In genomic region chr1:26694597-26695416, GRCh38 we compare ENCODE assay signal across 8 cellular contexts. TPM values are rescaled to one million over a fixed set of nuclear protein-coding genes. Genes with fewer than 3 reads are reported as not detected.
A peak's percentile ranks its signal among the peaks of the same experiment; 100 is the strongest.
DNase-seq lines count a peak whose midpoint lies in the region; ATAC-seq and TF ChIP-seq lines count a peak whose summit lies in the region.

No MANE protein-coding gene starts in this region.

- peak; percentile 21 for DNase-seq in stimulated activated CD4-positive, alpha-beta T cell treated with anti-CD3 and anti-CD28 coated beads, Interleukin-1b, Interleukin-23, amount 100 ng/mL, for 48 hours
- DNase-seq in stimulated activated CD4-positive, alpha-beta T cell treated with anti-CD3 and anti-CD28 coated beads, Interleukin-12 subunit alpha, Interleukin-12 subunit beta, amount 100 ng/mL, for 4 hours: no peak
- DNase-seq in activated T-helper 2 cell treated with anti-CD3 and anti-CD28 coated beads, Interferon-gamma antibody, Interleukin-2, Interleukin-4, amounts not matched to agents 10 μg/mL and 5 μg/mL and 100 μg/mL, durations not matched to agents 14 hours and 24 hours and 36 hours (ENCODE audit: low spot score): no peak
- no peak for DNase-seq in kidney epithelial cell (ENCODE audit: low read depth)
- DNase-seq in stimulated activated naive CD4-positive, alpha-beta T cell treated with Interleukin-2 at 50 U/mL for 16 hours (lab: John Stamatoyannopoulos, UW): no peak

- H3K27me3 Mint-ChIP-seq in activated T-helper 2 cell treated with anti-CD3 and anti-CD28 coated beads, Interferon-gamma antibody, Interleukin-2, Interleukin-4, amounts not matched to agents 10 μg/mL and 5 μg/mL and 100 μg/mL, durations not matched to agents 14 hours and 24 hours and 36 hours (ENCODE audit: low read depth): no peaks in the 10 kb centered on the region

- intact Hi-C loops in activated T-helper 2 cell treated with anti-CD3 and anti-CD28 coated beads, Interferon-gamma antibody, Interleukin-2, Interleukin-4, amounts not matched to agents 10 μg/mL and 5 μg/mL and 100 μg/mL, durations not matched to agents 14 hours and 24 hours and 36 hours (cut with micrococcal nuclease): loop anchor here (5.0 kb wide), 1 partner anchor 223 kb away; the partner anchor contains the start of gene HMGN2

- H3K4me3 ChIP-seq in kidney epithelial cell (ENCODE audit: low read depth, low read length): peak overlapping the region; percentile 77
- peak overlapping the region; percentile 100 for H3K4me3 ChIP-seq in thymus (ENCODE audit: low read length)

- H3K36me3 Mint-ChIP-seq in activated T-helper 2 cell treated with anti-CD3 and anti-CD28 coated beads, Interferon-gamma antibody, Interleukin-2, Interleukin-4, amounts not matched to agents 10 μg/mL and 5 μg/mL and 100 μg/mL, durations not matched to agents 14 hours and 24 hours and 36 hours (ENCODE audit: low read depth): no peaks in the 10 kb centered on the region

- no peaks in the 10 kb centered on the region for H3K27me3 ChIP-seq in kidney epithelial cell (ENCODE audit: control insufficient read depth, insufficient read depth, low read length)
- no peaks in the 10 kb centered on the region for H3K27me3 ChIP-seq in thymus (ENCODE audit: control insufficient read depth, insufficient read depth)

- WGBS in thymus: 8% methylated on average over 19 of the region's 19 CpGs

- no peaks in the 10 kb centered on the region for H3K9me3 Mint-ChIP-seq in activated T-helper 2 cell treated with anti-CD3 and anti-CD28 coated beads, Interferon-gamma antibody, Interleukin-2, Interleukin-4, amounts not matched to agents 10 μg/mL and 5 μg/mL and 100 μg/mL, durations not matched to agents 14 hours and 24 hours and 36 hours

- peak overlapping the region; percentile 98 for H3K27ac Mint-ChIP-seq in activated T-helper 2 cell treated with anti-CD3 and anti-CD28 coated beads, Interferon-gamma antibody, Interleukin-2, Interleukin-4, amounts not matched to agents 10 μg/mL and 5 μg/mL and 100 μg/mL, durations not matched to agents 14 hours and 24 hours and 36 hours

- H3K27ac ChIP-seq in thymus (ENCODE audit: low read depth): peak overlapping the region; percentile 98

- H3K4me3 Mint-ChIP-seq in activated T-helper 2 cell treated with anti-CD3 and anti-CD28 coated beads, Interferon-gamma antibody, Interleukin-2, Interleukin-4, amounts not matched to agents 10 μg/mL and 5 μg/mL and 100 μg/mL, durations not matched to agents 14 hours and 24 hours and 36 hours (ENCODE audit: low read depth): peak overlapping the region; percentile 88

- H3K9me3 ChIP-seq in thymus (ENCODE audit: control insufficient read depth): no peaks in the 10 kb centered on the region

- no peaks in the 10 kb centered on the region for H3K36me3 ChIP-seq in kidney epithelial cell (ENCODE audit: control insufficient read depth, insufficient read depth, low read length)
- H3K36me3 ChIP-seq in thymus (ENCODE audit: control insufficient read depth, insufficient read depth): no peaks in the 10 kb centered on the region

- no peak for ATAC-seq in GM21576 (IDR thresholded peaks at IDR 0.05; ENCODE audit: unreplicated experiment)
- no peak for ATAC-seq in HG02970 (IDR thresholded peaks at IDR 0.05; ENCODE audit: low FRiP score, unreplicated experiment)

- TF ChIP-seq CTCF in kidney epithelial cell (IDR thresholded peaks at IDR 0.05; ENCODE audit: insufficient read depth, low read length, poor library complexity, severe bottlenecking): no peak

- peaks cover 27% of the 10 kb centered on the region for H3K4me1 Mint-ChIP-seq in activated T-helper 2 cell treated with anti-CD3 and anti-CD28 coated beads, Interferon-gamma antibody, Interleukin-2, Interleukin-4, amounts not matched to agents 10 μg/mL and 5 μg/mL and 100 μg/mL, durations not matched to agents 14 hours and 24 hours and 36 hours (ENCODE audit: low read depth)

- peaks cover 16% of the 10 kb centered on the region for H3K4me1 ChIP-seq in thymus (ENCODE audit: control insufficient read depth, insufficient read depth, low read length)

RNA-seq across cellular contexts. Expression of gene ARID1A, which starts 1.0 kb away (rescaled TPM):
- total RNA-seq in activated T-helper 2 cell treated with anti-CD3 and anti-CD28 coated beads, Interferon-gamma antibody, Interleukin-2, Interleukin-4, amounts not matched to agents 10 μg/mL and 5 μg/mL and 100 μg/mL, durations not matched to agents 14 hours and 24 hours and 36 hours: 109 TPM in 2 replicates
- total RNA-seq in kidney epithelial cell: 43.7 and 63.1 TPM in 2 replicates
- polyA plus RNA-seq in thymus: 30.7 TPM
